In the genomic region with DNA sequence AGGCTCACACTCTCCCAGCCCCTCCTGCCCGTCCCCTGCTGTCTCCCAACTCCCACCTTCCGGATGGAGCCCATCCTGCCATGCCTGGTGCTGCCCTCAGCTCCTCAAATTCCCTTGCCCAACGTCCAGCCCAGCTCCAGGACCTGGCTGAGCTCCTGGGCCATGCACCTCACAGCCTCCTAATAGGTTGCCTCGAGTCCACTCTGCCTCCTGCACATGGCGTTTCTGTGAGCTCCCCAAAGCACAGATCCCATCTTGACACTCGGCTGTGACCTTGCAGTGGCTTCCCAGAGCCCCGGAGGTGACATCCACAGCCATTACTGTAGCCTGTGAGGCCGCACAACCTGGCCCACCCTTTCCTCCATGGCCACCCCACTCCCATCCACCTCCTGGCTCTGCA, we compare ENCODE assay signal across 16 cellular contexts.
DNase-seq lines count a peak whose midpoint lies in the region; ATAC-seq and TF ChIP-seq lines count a peak whose summit lies in the region.
"Had no signal": no experiment of that assay in that cellular context is flagged by ENCODE, and none has a peak within 500 bp of the region (broad histone marks: within the 10 kb centered on the region; RNA-seq: fewer than 3 reads in every experiment).

No MANE protein-coding gene starts in this region.

- H4K20me1 ChIP-seq in H9 (ENCODE audit: control insufficient read depth, insufficient read depth, insufficient read length): no peaks in the 10 kb centered on the region

- H3K4me1 ChIP-seq in H9 (ENCODE audit: insufficient read depth, low read length) (no peaks in the 10 kb centered on the region), upper lobe of right lung (no peaks in the 10 kb centered on the region)
- H3K4me1 ChIP-seq: BE2C had no signal

- H4K5ac ChIP-seq in H9 (ENCODE audit: insufficient read length, low read depth, low read length): no peak overlapping the region

- no peaks in the 10 kb centered on the region for H3K79me2 ChIP-seq in H9 (ENCODE audit: insufficient read depth, low read length)

- H4K91ac ChIP-seq in H9 (ENCODE audit: insufficient read length, low read depth, low read length): no peak overlapping the region

- intact Hi-C loops in posterior vena cava (cut with DNase I): no loop called here
- intact Hi-C loops in upper lobe of right lung (cut with DNase I): no loop called here

- no peak overlapping the region for H3K4me3 Mint-ChIP-seq in H9
- H3K4me3 Mint-ChIP-seq in chondrocyte (ENCODE audit: unreplicated experiment): no peak overlapping the region
- H3K4me3 Mint-ChIP-seq: CD4-positive, CD25-positive, alpha-beta regulatory T cell; CD8-positive, alpha-beta memory T cell; GM23338 had no signal

- no peak overlapping the region for H3K4me3 ChIP-seq in upper lobe of right lung
- H3K4me3 ChIP-seq: GM23338 had no signal

- H3K23me2 ChIP-seq in H9 (ENCODE audit: insufficient read length, low read depth, low read length, poor library complexity, severe bottlenecking): no peaks in the 10 kb centered on the region

- no peak overlapping the region for H3K9ac ChIP-seq in H9 (ENCODE audit: extremely low read depth, insufficient read length, low read length)

- H3K4me1 Mint-ChIP-seq in H9 (no peaks in the 10 kb centered on the region), chondrocyte (ENCODE audit: low read depth) (no peaks in the 10 kb centered on the region)
- H3K4me1 Mint-ChIP-seq: CD4-positive, CD25-positive, alpha-beta regulatory T cell; CD8-positive, alpha-beta memory T cell; GM23338 had no signal

- no peak for DNase-seq in H9
- peak; percentile 73 for DNase-seq in chondrocyte (ENCODE audit: low spot score)
- peak; percentile 55 for DNase-seq in posterior vena cava (ENCODE audit: low spot score)
- DNase-seq in upper lobe of right lung: peak; percentile 44
- no peak for DNase-seq in NAMALWA (ENCODE audit: low spot score)
- DNase-seq in GF-D8 (lab: John Stamatoyannopoulos, UW): no peak
- no peak for DNase-seq in activated CD4-positive, alpha-beta T cell treated with anti-CD3 and anti-CD28 coated beads, Interleukin-2, amount 50 U/mL, for 48 hours
- DNase-seq: BE2C; C1 segment of cervical spinal cord; CD4-positive, CD25-positive, alpha-beta regulatory T cell; CD8-positive, alpha-beta memory T cell; COR-L47; DMS 273 treated with DMSO at 0.1 percent for 48 hours; H7 had no signal

- H3K14ac ChIP-seq in H9 (ENCODE audit: insufficient read depth, low read length): no peak overlapping the region

- ATAC-seq in upper lobe of right lung: no peak
- ATAC-seq: GM23338, HepG2 had no signal

- no peak overlapping the region for H2AFZ ChIP-seq in H9 (ENCODE audit: low read length)
- H2AFZ ChIP-seq: GM23338 had no signal

- H3K9me3 Mint-ChIP-seq in H9 (no peaks in the 10 kb centered on the region), chondrocyte (ENCODE audit: low read depth) (peaks cover 4% of the 10 kb centered on the region)

- WGBS in H9 (ENCODE audit: extremely low coverage, insufficient read length, low lambda C conversion rate): no CpG with 5 or more reads among the region's 8 CpGs

- H4K8ac ChIP-seq in H9 (replicated peaks; ENCODE audit: insufficient read length, low read depth, low read length): no peak overlapping the region

- no peaks in the 10 kb centered on the region for H3K79me1 ChIP-seq in H9 (ENCODE audit: insufficient read depth, low read depth, low read length, poor library complexity, severe bottlenecking)

- H3K23ac ChIP-seq in H9 (ENCODE audit: insufficient read length, low read depth, low read length): no peak overlapping the region

- H3K4ac ChIP-seq in H9 (ENCODE audit: low read depth, low read length): no peak overlapping the region

- H3K27ac ChIP-seq in H9 (ENCODE audit: insufficient read length, low read depth, low read length) (no peak overlapping the region), upper lobe of right lung (no peak overlapping the region)

- H2BK15ac ChIP-seq in H9 (ENCODE audit: low read depth, low read length): no peak overlapping the region

- H3K36me3 ChIP-seq in upper lobe of right lung: no peaks in the 10 kb centered on the region
- H3K36me3 ChIP-seq: BE2C had no signal

- no peaks in the 10 kb centered on the region; the same call in 1 of the 2 replicates for H3K27me3 ChIP-seq in H9 (ENCODE audit: insufficient read depth, low read length)
- peaks cover 9% of the 10 kb centered on the region for H3K27me3 ChIP-seq in upper lobe of right lung
- H3K27me3 ChIP-seq: BE2C had no signal

- H3K18ac ChIP-seq in H9 (ENCODE audit: insufficient read length, low read depth, low read length): no peak overlapping the region

- H3K27me3 Mint-ChIP-seq in H9 (ENCODE audit: low read depth): peaks cover 1% of the 10 kb centered on the region; the same call in 1 of the 2 replicates
- no peaks in the 10 kb centered on the region for H3K27me3 Mint-ChIP-seq in chondrocyte (ENCODE audit: low read depth)
- H3K27me3 Mint-ChIP-seq: CD4-positive, CD25-positive, alpha-beta regulatory T cell had no signal

- TF ChIP-seq CTCF in H9 (conservative IDR thresholded peaks at IDR 0.05) (no peak), chondrocyte (IDR thresholded peaks at IDR 0.05) (no peak), upper lobe of right lung (IDR thresholded peaks at IDR 0.05) (no peak)

- no peak overlapping the region for H3T11ph ChIP-seq in H9 (ENCODE audit: low read length)

- H3K36me3 Mint-ChIP-seq in H9 (ENCODE audit: insufficient read depth in 1 of 3, low read depth in 3 of 3) (no peaks in the 10 kb centered on the region; a peak in 1 of 7 replicates), chondrocyte (ENCODE audit: low read depth) (no peaks in the 10 kb centered on the region)
- H3K36me3 Mint-ChIP-seq: CD4-positive, CD25-positive, alpha-beta regulatory T cell; CD8-positive, alpha-beta memory T cell had no signal

- no peaks in the 10 kb centered on the region for H3K9me3 ChIP-seq in H9 (ENCODE audit: control insufficient read depth, low read depth, low read length)
- no peaks in the 10 kb centered on the region for H3K9me3 ChIP-seq in upper lobe of right lung
- H3K9me3 ChIP-seq: BE2C had no signal

- no peak overlapping the region for H2BK120ac ChIP-seq in H9 (ENCODE audit: low read depth, low read length, poor library complexity, severe bottlenecking)

- no peak overlapping the region for H3K4me2 ChIP-seq in H9 (ENCODE audit: insufficient read depth, insufficient read length, low read length)
- H3K4me2 ChIP-seq: GM23338 had no signal

- H2BK12ac ChIP-seq in H9 (ENCODE audit: insufficient read length, low read depth, low read length): no peak overlapping the region

- H2BK5ac ChIP-seq in H9 (ENCODE audit: insufficient read length, low read length): no peak overlapping the region

- H2BK20ac ChIP-seq in H9 (ENCODE audit: low read depth, low read length, poor library complexity, severe bottlenecking): no peak overlapping the region

- no peak overlapping the region for H3K56ac ChIP-seq in H9 (ENCODE audit: insufficient read length, low read depth, low read length)

- H3K27ac Mint-ChIP-seq in H9: peak overlapping the region in 2 of 3 experiments; percentile 42 to 83; a peak in 2 of 7 replicates
- no peak overlapping the region for H3K27ac Mint-ChIP-seq in chondrocyte (ENCODE audit: unreplicated experiment)
- H3K27ac Mint-ChIP-seq: CD4-positive, CD25-positive, alpha-beta regulatory T cell; CD8-positive, alpha-beta memory T cell; GM23338 had no signal

- H2AK5ac ChIP-seq in H9 (ENCODE audit: insufficient read length, low read length): no peak overlapping the region

Comparison
In these comparisons a context has a peak if more than half of its experiments do, and no peak if none do; other contexts are left out.
1. DNase-seq: peak in chondrocyte (single experiment), posterior vena cava (single experiment) and upper lobe of right lung (single experiment); none in H9 (single experiment), NAMALWA (single experiment), GF-D8 (single experiment) and activated CD4-positive, alpha-beta T cell treated with anti-CD3 and anti-CD28 coated beads, Interleukin-2, amount 50 U/mL, for 48 hours (0 of 2).